1 cellular context compared by ENCODE assay signal in genomic region chr6:28280595-28281287, GRCh38.
TF ChIP-seq lines count a peak whose summit lies in the region.

No MANE protein-coding gene starts in this region.

TF ChIP-seq in IMR-90, 13 proteins besides CTCF, POLR2A, EP300 and RAD21:
- TF ChIP-seq SMC3 (IDR thresholded peaks at IDR 0.05; ENCODE audit: low read depth, low read length) (no peak), MAZ (IDR thresholded peaks at IDR 0.05; ENCODE audit: borderline replicate concordance, low read depth, low read length) (no peak), MAFK (IDR thresholded peaks at IDR 0.05; ENCODE audit: low read depth, low read length) (no peak), FOS (IDR thresholded peaks at IDR 0.05; ENCODE audit: low read depth, low read length) (no peak), RFX5 (IDR thresholded peaks at IDR 0.05; ENCODE audit: low read depth, low read length) (no peak), CHD1 (IDR thresholded peaks at IDR 0.05; ENCODE audit: low read depth, low read length) (no peak), NFE2L2 (IDR thresholded peaks at IDR 0.05; ENCODE audit: low read depth, low read length) (no peak), BHLHE40 (IDR thresholded peaks at IDR 0.05; ENCODE audit: low read depth, low read length) (no peak)
